In genomic region chr12:6465467-6466183, GRCh38 we compare ENCODE assay signal across 8 cellular contexts. TPM values are rescaled to one million over a fixed set of nuclear protein-coding genes. Genes with fewer than 3 reads are reported as not detected.
DNase-seq lines count a peak whose midpoint lies in the region; ATAC-seq, FAIRE-seq and TF ChIP-seq lines count a peak whose summit lies in the region.

No MANE protein-coding gene starts in this region.

- TF ChIP-seq CTCF in AG04450 (IDR thresholded peaks at IDR 0.05; ENCODE audit: low read depth, low read length) = peak; percentile 96

- ATAC-seq in esophagus mucosa = peak; percentile 54
- no peak for ATAC-seq in naive thymus-derived CD8-positive, alpha-beta T cell
- no peak for ATAC-seq in HG02852 (IDR thresholded peaks at IDR 0.05; ENCODE audit: unreplicated experiment)
- no peak for ATAC-seq in HG03565 (IDR thresholded peaks at IDR 0.05; ENCODE audit: unreplicated experiment)

- H3K27me3 ChIP-seq in AG04450 (ENCODE audit: control insufficient read depth, insufficient read depth, low read length) = no peaks in the 10 kb centered on the region

- POLR2A ChIA-PET in AG04450 (lab: Yijun Ruan, JAX) = interaction anchor here (0.5 to 1.3 kb wide), 8 partner anchors 14 to 143 kb away, joined by 3 to 7 read pairs (median 4); partner anchors contain the start of genes GAPDH and TAPBPL
- POLR2A ChIA-PET in naive thymus-derived CD8-positive, alpha-beta T cell (lab: Charles Lee) = interaction anchor here (0.6 to 25.3 kb wide), 18 partner anchors 9 to 485 kb away, joined by 3 to 1074 read pairs (median 4); partner anchors contain the start of genes CD27, GAPDH, MRPL51 and PTPN6

- H3K36me3 Mint-ChIP-seq in naive thymus-derived CD8-positive, alpha-beta T cell = peaks cover 3 to 65% (median 26%) of the 10 kb centered on the region in 3 donors

- DNase-seq in AG04450 (ENCODE audit: low read depth, low spot score) = peak; percentile 37
- DNase-seq in NCI-H146 (lab: John Stamatoyannopoulos, UW) = peak; percentile 76
- DNase-seq in naive thymus-derived CD8-positive, alpha-beta T cell = peak in 7 of 10 donors; percentile 40 to 75 (median 50)

- no peaks in the 10 kb centered on the region; the same call in 1 of the 2 replicates for H3K9me3 ChIP-seq in AG04450 (ENCODE audit: control insufficient read depth, insufficient read depth, low read length)

- H3K4me3 Mint-ChIP-seq in naive thymus-derived CD8-positive, alpha-beta T cell = peak overlapping the region in 9 of 10 donors; percentile 49 to 79 (median 64)

- H3K27me3 Mint-ChIP-seq in naive thymus-derived CD8-positive, alpha-beta T cell = no peaks in the 10 kb centered on the region

- H3K4me1 Mint-ChIP-seq in naive thymus-derived CD8-positive, alpha-beta T cell = peaks cover 64 to 92% (median 90%) of the 10 kb centered on the region in 4 donors

- FAIRE-seq in G401.6 (lab: Jason Lieb, UNC) = peak; percentile 88
- peak; percentile 56 for FAIRE-seq in TTC549 (lab: Jason Lieb, UNC)

- CTCF ChIA-PET in AG04450 (lab: Charles Lee) = interaction anchor here (0.5 to 2.2 kb wide), 48 partner anchors 9 to 477 kb away, joined by 3 to 87 read pairs (median 5); partner anchors contain the start of genes MRPL51 and TAPBPL

- no peak overlapping the region for H3K27ac ChIP-seq in AG04450 (ENCODE audit: low read depth, low read length)

- H3K27ac Mint-ChIP-seq in naive thymus-derived CD8-positive, alpha-beta T cell = peak overlapping the region; percentile 93 to 98 (median 95)

- no peaks in the 10 kb centered on the region for H3K9me3 Mint-ChIP-seq in naive thymus-derived CD8-positive, alpha-beta T cell

- no peak overlapping the region for H3K4me3 ChIP-seq in AG04450 (ENCODE audit: low read depth, low read length)

RNA-seq across cellular contexts. Expression of gene VAMP1, which starts 4.9 kb away (rescaled TPM):
- polyA plus RNA-seq in AG04450 (2011; rRNA removed) = 15.1 and 18.3 TPM in 2 replicates
- 8.6 and 13.2 TPM in 2 replicates for polyA minus RNA-seq in AG04450 (2011; rRNA and poly(A)+ RNA removed)
- total RNA-seq in esophagus mucosa = 1.6 TPM
- 10 to 100 TPM; 91.4 to 92.6 TPM for total RNA-seq in naive thymus-derived CD8-positive, alpha-beta T cell
- polyA plus RNA-seq in naive thymus-derived CD8-positive, alpha-beta T cell = 10 to 100 TPM in 2 of 3 donors, 1 to 10 TPM in 1; 9.7 to 13.6 (median 10.9) TPM

RNA-seq across cellular contexts. Expression of gene TAPBPL, which starts 13.8 kb away (rescaled TPM):
- polyA plus RNA-seq in AG04450 (2011; rRNA removed) = 10.2 and 13.5 TPM in 2 replicates
- 7.0 and 12.5 TPM in 2 replicates for polyA minus RNA-seq in AG04450 (2011; rRNA and poly(A)+ RNA removed)
- total RNA-seq in esophagus mucosa = 11.4 TPM
- 10 to 100 TPM; 42.5 to 45.4 TPM for total RNA-seq in naive thymus-derived CD8-positive, alpha-beta T cell
- 100 to 1,000 TPM in 2 of 3 donors, 10 to 100 TPM in 1; 46.0 to 126 (median 106) TPM for polyA plus RNA-seq in naive thymus-derived CD8-positive, alpha-beta T cell

RNA-seq across cellular contexts. Expression of gene CD27, which starts 20.9 kb away (rescaled TPM):
- not detected in 2 replicates for polyA plus RNA-seq in AG04450 (2011; rRNA removed)
- not detected in 2 replicates for polyA minus RNA-seq in AG04450 (2011; rRNA and poly(A)+ RNA removed)
- 0.40 TPM for total RNA-seq in esophagus mucosa
- 100 to 1,000 TPM; 149 to 150 TPM for total RNA-seq in naive thymus-derived CD8-positive, alpha-beta T cell
- polyA plus RNA-seq in naive thymus-derived CD8-positive, alpha-beta T cell = 100 to 1,000 TPM; 391 to 632 (median 577) TPM

RNA-seq across cellular contexts. Expression of gene MRPL51, which starts 27.4 kb away (rescaled TPM):
- polyA plus RNA-seq in AG04450 (2011; rRNA removed) = 120 and 165 TPM in 2 replicates
- polyA minus RNA-seq in AG04450 (2011; rRNA and poly(A)+ RNA removed) = 30.0 and 35.1 TPM in 2 replicates
- total RNA-seq in esophagus mucosa = 180 TPM
- total RNA-seq in naive thymus-derived CD8-positive, alpha-beta T cell = 10 to 100 TPM; 71.6 to 77.3 TPM
- polyA plus RNA-seq in naive thymus-derived CD8-positive, alpha-beta T cell = 100 to 1,000 TPM; 220 to 230 (median 224) TPM

RNA-seq across cellular contexts. Expression of gene NCAPD2, which starts 28.3 kb away (rescaled TPM):
- 36.1 and 38.4 TPM in 2 replicates for polyA plus RNA-seq in AG04450 (2011; rRNA removed)
- polyA minus RNA-seq in AG04450 (2011; rRNA and poly(A)+ RNA removed) = 55.6 and 63.1 TPM in 2 replicates
- total RNA-seq in esophagus mucosa = 37.4 TPM
- 10 to 100 TPM; 40.4 to 46.3 TPM for total RNA-seq in naive thymus-derived CD8-positive, alpha-beta T cell
- 10 to 100 TPM; 24.7 to 45.3 (median 28.1) TPM for polyA plus RNA-seq in naive thymus-derived CD8-positive, alpha-beta T cell

Comparison
In these comparisons a context has a peak if more than half of its experiments do, and no peak if none do; other contexts are left out.
1. RNA of gene VAMP1, which starts 4.9 kb away (total RNA-seq): 91.4 to 92.6 TPM in naive thymus-derived CD8-positive, alpha-beta T cell; 1.6 TPM in esophagus mucosa (single experiment); every median in the first group is over 10 times any median in the second.
2. RNA of gene CD27, which starts 20.9 kb away (total RNA-seq): 149 to 150 TPM in naive thymus-derived CD8-positive, alpha-beta T cell; 0.40 TPM in esophagus mucosa (single experiment); every median in the first group is over 100 times any median in the second.
3. Peak in every context shown above with its lines, with median percentiles within 50 percentile points of each other: DNase-seq.